In genomic region chr7:774161-775109, GRCh38 we compare ENCODE assay signal across 8 cellular contexts. TPM values are rescaled to one million over a fixed set of nuclear protein-coding genes. Genes with fewer than 3 reads are reported as not detected.
A peak's percentile ranks its signal among the peaks of the same experiment; 100 is the strongest.
DNase-seq lines count a peak whose midpoint lies in the region; ATAC-seq and TF ChIP-seq lines count a peak whose summit lies in the region.

No MANE protein-coding gene starts in this region.

- TF ChIP-seq POLR2A in body of pancreas (IDR thresholded peaks at IDR 0.05) (no peak), GM18505 (IDR thresholded peaks at IDR 0.05; ENCODE audit: borderline replicate concordance, extremely low read depth, insufficient read depth, insufficient read length) (no peak)

- H3K27ac ChIP-seq in HEK293 (ENCODE audit: extremely low read depth, low read depth, low read length) (no peak overlapping the region), body of pancreas (no peak overlapping the region)

- ATAC-seq in body of pancreas (peak; percentile 43), GM18505 (IDR thresholded peaks at IDR 0.05; ENCODE audit: unreplicated experiment) (no peak)

- TF ChIP-seq CTCF in AG09319 (IDR thresholded peaks at IDR 0.05; ENCODE audit: low read depth, low read length) (peak; percentile 74), HEK293 (tag by site-specific recombination; IDR thresholded peaks at IDR 0.05) (no peak; the same call in 1 of the 2 replicates), body of pancreas (IDR thresholded peaks at IDR 0.05) (peak; percentile 69 to 90 (median 82))

- H3K4me1 ChIP-seq in HEK293 (ENCODE audit: control insufficient read depth, insufficient read depth, low read length) (no peaks in the 10 kb centered on the region), body of pancreas (peaks cover 29% of the 10 kb centered on the region)

- CTCF ChIA-PET in HEK293 (lab: Yijun Ruan, JAX): interaction anchor here (0.6 to 1.7 kb wide), 13 partner anchors 14 to 460 kb away, joined by 3 to 7 read pairs (median 3); partner anchors contain the start of gene SUN1

- intact Hi-C loops in body of pancreas (cut with DNase I): loop anchor here (5.0 kb wide), 1 partner anchor 457 kb away; no protein-coding TSS in a partner anchor

- WGBS in body of pancreas, 2 donors: 68 to 80% methylated on average over 11 to 49 of the region's 65 CpGs

- H3K36me3 ChIP-seq in HEK293 (ENCODE audit: control insufficient read depth in 2 of 2, insufficient read depth in 1 of 2, low read length in 2 of 2): peaks cover 15 to 59% of the 10 kb centered on the region in 2 experiments
- peaks cover 0 to 2% of the 10 kb centered on the region in 2 donors for H3K36me3 ChIP-seq in body of pancreas (replicated peaks in 1 of 2; ENCODE audit: insufficient read depth in 1 of 2, low read depth in 2 of 2)

- DNase-seq in AG09319 (ENCODE audit: extremely low read depth, low read depth): no peak
- DNase-seq in UCSD-AML1 (lab: John Stamatoyannopoulos, UW; ENCODE audit: unreplicated experiment): peak; percentile 9
- DNase-seq in body of pancreas: peak; percentile 55 to 72 (median 60)
- DNase-seq in left kidney (ENCODE audit: low read depth, low spot score): peak; percentile 78
- peak; percentile 35 to 52 (median 38) for DNase-seq in stimulated activated CD4-positive, alpha-beta T cell treated with anti-CD3 and anti-CD28 coated beads, TNF-alpha, amount 100 ng/mL, for 4 hours (ENCODE audit: low read depth in 3 of 3)
- no peak for DNase-seq in ureter (ENCODE audit: low spot score)

- H3K9me3 ChIP-seq in HEK293 (ENCODE audit: control insufficient read depth, insufficient read depth, low read depth, low read length) (no peaks in the 10 kb centered on the region), body of pancreas (no peaks in the 10 kb centered on the region)

- POLR2A ChIA-PET in HEK293 (lab: Yijun Ruan, JAX): no interaction called here

- H3K27me3 ChIP-seq in body of pancreas: no peaks in the 10 kb centered on the region

- H3K4me3 ChIP-seq in HEK293 (ENCODE audit: low read depth, low read length): no peak overlapping the region
- no peak overlapping the region for H3K4me3 ChIP-seq in body of pancreas

TF ChIP-seq in HEK293, 187 proteins besides CTCF, POLR2A, EP300 and RAD21:
- TF ChIP-seq HOXA7 (CRISPR knock-in tag; IDR thresholded peaks at IDR 0.05; ENCODE audit: borderline replicate concordance) (no peak), ZNF555 (tag by site-specific recombination; conservative IDR thresholded peaks at IDR 0.05) (no peak), ZNF707 (tag by site-specific recombination; IDR thresholded peaks at IDR 0.05) (no peak), ZNF214 (tag by site-specific recombination; IDR thresholded peaks at IDR 0.05; ENCODE audit: borderline replicate concordance) (no peak), ZNF266 (tag by site-specific recombination; IDR thresholded peaks at IDR 0.05; ENCODE audit: low read depth) (no peak), ZBTB20 (tag by site-specific recombination; IDR thresholded peaks at IDR 0.05) (no peak), ZNF660 (tag by site-specific recombination; IDR thresholded peaks at IDR 0.05) (0 out of 2 replicates have a peak, but pooled peaks have one; percentile 43), TCF7L2 (IDR thresholded peaks at IDR 0.05; ENCODE audit: borderline replicate concordance, low read depth, low read length) (no peak), OSR2 (tag by site-specific recombination; IDR thresholded peaks at IDR 0.05) (no peak), ZNF514 (tag by site-specific recombination; IDR thresholded peaks at IDR 0.05) (no peak), ZFP3 (tag by site-specific recombination; IDR thresholded peaks at IDR 0.05; ENCODE audit: low read depth) (no peak), ZSCAN30 (tag by site-specific recombination; IDR thresholded peaks at IDR 0.05) (0 out of 2 replicates have a peak, but pooled peaks have one; percentile 19), PRDM4 (tag by site-specific recombination; IDR thresholded peaks at IDR 0.05) (no peak), ZNF747 (tag by site-specific recombination; IDR thresholded peaks at IDR 0.05) (no peak), ZNF692 (tag by site-specific recombination; IDR thresholded peaks at IDR 0.05) (no peak), ZNF138 (tag by site-specific recombination; IDR thresholded peaks at IDR 0.05; ENCODE audit: borderline replicate concordance) (no peak), ZNF623 (tag by site-specific recombination; IDR thresholded peaks at IDR 0.05) (no peak), ZNF76 (tag by site-specific recombination; IDR thresholded peaks at IDR 0.05; ENCODE audit: borderline replicate concordance, low read depth) (no peak), ZNF10 (tag by site-specific recombination; IDR thresholded peaks at IDR 0.05) (no peak), ZNF513 (tag by site-specific recombination; IDR thresholded peaks at IDR 0.05) (no peak), ZNF16 (tag by site-specific recombination; IDR thresholded peaks at IDR 0.05; ENCODE audit: low read depth) (no peak), ZNF133 (tag by site-specific recombination; IDR thresholded peaks at IDR 0.05) (no peak), MZF1 (tag by site-specific recombination; IDR thresholded peaks at IDR 0.05; ENCODE audit: borderline replicate concordance) (no peak), ZFP41 (tag by site-specific recombination; IDR thresholded peaks at IDR 0.05; ENCODE audit: borderline replicate concordance) (no peak), ZNF433 (tag by site-specific recombination; IDR thresholded peaks at IDR 0.05; ENCODE audit: low read depth) (no peak), ZNF654 (tag by site-specific recombination; IDR thresholded peaks at IDR 0.05; ENCODE audit: low read depth) (peak; percentile 46), ZSCAN16 (tag by site-specific recombination; IDR thresholded peaks at IDR 0.05) (no peak), ZNF2 (tag by site-specific recombination; IDR thresholded peaks at IDR 0.05) (0 out of 2 replicates have a peak, but pooled peaks have one; percentile 39), YY2 (tag by site-specific recombination; IDR thresholded peaks at IDR 0.05) (no peak), ZFP37 (tag by site-specific recombination; IDR thresholded peaks at IDR 0.05) (no peak), ZNF561 (tag by site-specific recombination; IDR thresholded peaks at IDR 0.05; ENCODE audit: borderline replicate concordance) (peak; percentile 78; the same call in 1 of the 2 replicates), ZNF169 (tag by site-specific recombination; IDR thresholded peaks at IDR 0.05) (no peak)

RNA-seq across cellular contexts. Expression of gene PRKAR1B, which starts 47.4 kb away (rescaled TPM):
- total RNA-seq in body of pancreas (1 to 10 TPM; 2.0 to 3.4 TPM), ureter (20.5 TPM)

RNA-seq across cellular contexts. Expression of gene DNAAF5, which starts 47.9 kb away (rescaled TPM):
- total RNA-seq in body of pancreas: 10 to 100 TPM; 17.9 to 46.5 TPM
- 35.1 TPM for total RNA-seq in ureter

RNA-seq across cellular contexts. Expression of gene SUN1, which starts 57.8 kb away (rescaled TPM):
- total RNA-seq in body of pancreas (100 to 1,000 TPM in 1 of 2 donors, 10 to 100 TPM in 1; 75.8 to 122 TPM), ureter (137 TPM)

Comparison
In these comparisons a context has a peak if more than half of its experiments do, and no peak if none do; other contexts are left out.
1. DNase-seq: peak in UCSD-AML1 (single experiment), body of pancreas (4 of 4), left kidney (single experiment) and stimulated activated CD4-positive, alpha-beta T cell treated with anti-CD3 and anti-CD28 coated beads, TNF-alpha, amount 100 ng/mL, for 4 hours (3 of 3); none in AG09319 (single experiment) and ureter (single experiment).